ENCODE assay signal across 19 cellular contexts in the genomic region with DNA sequence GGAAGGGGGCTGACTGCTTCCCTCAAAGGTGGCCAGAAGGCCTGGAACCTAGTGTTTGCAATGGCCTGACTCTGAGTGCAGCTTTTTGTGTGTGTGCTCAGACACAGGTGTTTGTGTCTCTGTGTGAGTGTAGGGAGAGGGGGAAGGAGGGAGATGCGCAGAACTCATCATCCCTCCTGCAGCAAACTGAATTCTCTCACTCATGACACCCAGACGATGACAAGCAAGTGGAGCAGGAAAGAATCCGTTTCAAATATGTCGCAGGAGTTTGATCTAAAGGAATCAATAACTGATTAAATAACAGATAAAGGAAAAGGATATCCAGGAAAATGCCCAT.
DNase-seq lines count a peak whose midpoint lies in the region; ATAC-seq and TF ChIP-seq lines count a peak whose summit lies in the region.
"Had no signal": no experiment of that assay in that cellular context is flagged by ENCODE, and none has a peak within 500 bp of the region (broad histone marks: within the 10 kb centered on the region; RNA-seq: fewer than 3 reads in every experiment).

No MANE protein-coding gene starts in this region.

- no peak overlapping the region for H2BK120ac ChIP-seq in IMR-90 (ENCODE audit: low read depth, low read length)

- no peak overlapping the region for H3K4me3 ChIP-seq in IMR-90 (ENCODE audit: insufficient read depth, low read depth, low read length)
- H3K4me3 ChIP-seq in neutrophil (ENCODE audit: low read depth in 1 of 2, low read length in 1 of 2): peak overlapping the region; percentile 43 to 56
- H3K4me3 ChIP-seq: adrenal gland, dorsolateral prefrontal cortex, transverse colon had no signal

- H3K14ac ChIP-seq in IMR-90 (replicated peaks; ENCODE audit: low read depth, low read length): no peak overlapping the region

- H3K4me1 Mint-ChIP-seq in activated CD4-positive, alpha-beta T cell treated with anti-CD3 and anti-CD28 coated beads for 36 hours: peaks cover 53% of the 10 kb centered on the region
- H3K4me1 Mint-ChIP-seq in activated T-helper 17 cell treated with anti-CD3 and anti-CD28 coated beads, Interleukin-2, amount 50 U/mL, for 72 hours: peaks cover 37% of the 10 kb centered on the region
- H3K4me1 Mint-ChIP-seq in type B pancreatic cell (ENCODE audit: unreplicated experiment): no peaks in the 10 kb centered on the region

- no peaks in the 10 kb centered on the region; the same call in 1 of the 2 replicates for H3K9me1 ChIP-seq in IMR-90 (ENCODE audit: insufficient read depth, low read length)

- peak overlapping the region; percentile 0 for H2AFZ ChIP-seq in IMR-90 (replicated peaks; ENCODE audit: low read length, poor library complexity)
- H2AFZ ChIP-seq: parathyroid adenoma had no signal

- H3K27me3 Mint-ChIP-seq in activated CD4-positive, alpha-beta T cell treated with anti-CD3 and anti-CD28 coated beads for 36 hours: no peaks in the 10 kb centered on the region
- H3K27me3 Mint-ChIP-seq in activated T-helper 17 cell treated with anti-CD3 and anti-CD28 coated beads, Interleukin-2, amount 50 U/mL, for 72 hours: no peaks in the 10 kb centered on the region
- no peaks in the 10 kb centered on the region for H3K27me3 Mint-ChIP-seq in type B pancreatic cell
- H3K27me3 Mint-ChIP-seq: B cell had no signal

- no peaks in the 10 kb centered on the region for H3K79me1 ChIP-seq in IMR-90 (ENCODE audit: low read depth in 1 of 2, low read length in 2 of 2)

- H2BK5ac ChIP-seq in IMR-90 (ENCODE audit: low read depth, low read length, poor library complexity, severe bottlenecking): no peak overlapping the region

- H3K27me3 ChIP-seq in IMR-90 (ENCODE audit: control insufficient read depth, insufficient read depth, low read length): peaks cover 4% of the 10 kb centered on the region
- no peaks in the 10 kb centered on the region for H3K27me3 ChIP-seq in neutrophil
- H3K27me3 ChIP-seq: adrenal gland, transverse colon had no signal

- no peak overlapping the region for H3K4ac ChIP-seq in IMR-90 (ENCODE audit: low read depth, low read length)

- H2BK20ac ChIP-seq in IMR-90 (ENCODE audit: low read depth, low read length): no peak overlapping the region

- no peak for TF ChIP-seq CTCF in IMR-90 (conservative IDR thresholded peaks at IDR 0.05; ENCODE audit: low read depth, low read length)
- no peak for TF ChIP-seq CTCF in neutrophil (IDR thresholded peaks at IDR 0.05)
- no peak for TF ChIP-seq CTCF in type B pancreatic cell (conservative IDR thresholded peaks at IDR 0.05)

- BruUV-seq in IMR-90 (replicated peaks; lab: Mats Ljungman, UMichigan): no TSS peak

- in situ Hi-C loops in IMR-90 (cut with MboI; ENCODE audit: low sequenced_read_pairs): no loop called here

- H3K27ac ChIP-seq in IMR-90 (ENCODE audit: insufficient read depth, low read length) (no peak overlapping the region), neutrophil (peak overlapping the region; percentile 98)
- H3K27ac ChIP-seq: adrenal gland, dorsolateral prefrontal cortex, parathyroid adenoma, transverse colon had no signal

- dilution Hi-C loops in IMR-90 (cut with HindIII; ENCODE audit: low sequenced_read_pairs, unreplicated experiment): no loop called here

- POLR2A ChIA-PET in activated CD4-positive, alpha-beta T cell treated with anti-CD3 and anti-CD28 coated beads for 36 hours (lab: Charles Lee): no interaction called here
- POLR2A ChIA-PET in IMR-90 (lab: Charles Lee; ENCODE audit: unreplicated experiment): no interaction called here

- H4K91ac ChIP-seq in IMR-90 (ENCODE audit: insufficient read depth, low read depth, low read length): no peak overlapping the region

- no peaks in the 10 kb centered on the region for H3K9me3 Mint-ChIP-seq in activated CD4-positive, alpha-beta T cell treated with anti-CD3 and anti-CD28 coated beads for 36 hours (ENCODE audit: low read depth)
- H3K9me3 Mint-ChIP-seq in activated T-helper 17 cell treated with anti-CD3 and anti-CD28 coated beads, Interleukin-2, amount 50 U/mL, for 72 hours: no peaks in the 10 kb centered on the region
- no peaks in the 10 kb centered on the region for H3K9me3 Mint-ChIP-seq in type B pancreatic cell
- H3K9me3 Mint-ChIP-seq: naive B cell had no signal

- no peak overlapping the region for H3K9ac ChIP-seq in IMR-90 (ENCODE audit: low read depth, low read length)
- H3K9ac ChIP-seq: parathyroid adenoma, SK-N-SH had no signal

- H3K4me1 ChIP-seq in IMR-90 (ENCODE audit: control insufficient read depth, insufficient read depth, low read length) (no peaks in the 10 kb centered on the region; the same call in 1 of the 2 replicates), neutrophil (ENCODE audit: control insufficient read depth in 1 of 2, insufficient read depth in 1 of 2, low read depth in 1 of 2, low read length in 1 of 2) (peaks cover 59% of the 10 kb centered on the region in 2 experiments)
- H3K4me1 ChIP-seq: adrenal gland, parathyroid adenoma, transverse colon had no signal

- intact Hi-C loops in activated CD4-positive, alpha-beta T cell treated with anti-CD3 and anti-CD28 coated beads for 36 hours (cut with DNase I, micrococcal nuclease): no loop called here
- intact Hi-C loops in IMR-90 (cut with micrococcal nuclease): no loop called here

- no CpG with 5 or more reads among the region's 4 CpGs for WGBS in IMR-90 (ENCODE audit: extremely low coverage in 2 of 2, insufficient read length in 1 of 2), 2 experiments

- no peaks in the 10 kb centered on the region for H4K20me1 ChIP-seq in IMR-90 (ENCODE audit: insufficient read depth, low read length)

- no peak overlapping the region for H3K4me2 ChIP-seq in IMR-90 (ENCODE audit: low read depth, low read length)
- H3K4me2 ChIP-seq: SK-N-SH had no signal

- H2AK5ac ChIP-seq in IMR-90 (ENCODE audit: low read depth, low read length): no peak overlapping the region; the same call in 1 of the 2 replicates

- no peak for ATAC-seq in activated CD4-positive, alpha-beta T cell treated with anti-CD3 and anti-CD28 coated beads for 36 hours
- ATAC-seq in IMR-90 (ENCODE audit: low read depth) (no peak), GM21515 (IDR thresholded peaks at IDR 0.05; ENCODE audit: unreplicated experiment) (no peak)
- ATAC-seq in activated T-helper 17 cell treated with anti-CD3 and anti-CD28 coated beads, Interleukin-2, amount 50 U/mL, for 72 hours (replicated peaks): no peak

- no peaks in the 10 kb centered on the region for H3K36me3 ChIP-seq in IMR-90 (ENCODE audit: control insufficient read depth, insufficient read depth, low read length)
- no peaks in the 10 kb centered on the region for H3K36me3 ChIP-seq in neutrophil
- H3K36me3 ChIP-seq: adrenal gland, transverse colon had no signal

- no peak overlapping the region for H3K56ac ChIP-seq in IMR-90 (ENCODE audit: extremely low read depth, insufficient read depth, low read length)

- no peak for TF ChIP-seq POLR2A in IMR-90 (IDR thresholded peaks at IDR 0.05; ENCODE audit: low read depth, low read length)

- H2BK15ac ChIP-seq in IMR-90 (ENCODE audit: low read depth, low read length): no peak overlapping the region

- CTCF ChIA-PET in activated CD4-positive, alpha-beta T cell treated with anti-CD3 and anti-CD28 coated beads for 36 hours (lab: Charles Lee): interaction anchor here (0.9 to 1.6 kb wide), 8 partner anchors 11 to 380 kb away, joined by 3 to 6 read pairs (median 4); no protein-coding TSS in a partner anchor
- CTCF ChIA-PET in IMR-90 (lab: Yijun Ruan, JAX): no interaction called here

- no peak for DNase-seq in activated CD4-positive, alpha-beta T cell treated with anti-CD3 and anti-CD28 coated beads for 36 hours
- DNase-seq in activated CD4-positive, alpha-beta T cell treated with anti-CD3 and anti-CD28 coated beads for 48 hours: no peak
- no peak for DNase-seq in IMR-90
- no peak for DNase-seq in iPS-NIHi11 (ENCODE audit: low spot score)
- DNase-seq in type B pancreatic cell (ENCODE audit: extremely low spot score, unreplicated experiment): no peak
- DNase-seq: activated T-cell treated with anti-CD3 and anti-CD28 coated beads for 4 hours; adrenal gland; dorsolateral prefrontal cortex; HCEC 1CT; naive B cell; NCI-H187; SK-N-SH; stimulated activated naive CD4-positive, alpha-beta T cell treated with Interleukin-2 at 50 U/mL for 16 hours; transverse colon had no signal

- no peak for TF ChIP-seq RAD21 in IMR-90 (IDR thresholded peaks at IDR 0.05; ENCODE audit: low read length)

- no peaks in the 10 kb centered on the region for H3K36me3 Mint-ChIP-seq in activated CD4-positive, alpha-beta T cell treated with anti-CD3 and anti-CD28 coated beads for 36 hours (ENCODE audit: low read depth)
- no peaks in the 10 kb centered on the region for H3K36me3 Mint-ChIP-seq in activated T-helper 17 cell treated with anti-CD3 and anti-CD28 coated beads, Interleukin-2, amount 50 U/mL, for 72 hours (ENCODE audit: low read depth)
- H3K36me3 Mint-ChIP-seq in type B pancreatic cell: no peaks in the 10 kb centered on the region

- no peak overlapping the region for H4K5ac ChIP-seq in IMR-90 (ENCODE audit: low read depth, low read length)

- no peak overlapping the region for H3K23ac ChIP-seq in IMR-90 (ENCODE audit: low read depth, low read length)

- H4K8ac ChIP-seq in IMR-90 (ENCODE audit: low read depth in 2 of 2, low read length in 2 of 2): no peak overlapping the region

- H3K18ac ChIP-seq in IMR-90 (ENCODE audit: low read depth, low read length): no peak overlapping the region

- no peaks in the 10 kb centered on the region for H3K9me3 ChIP-seq in IMR-90 (ENCODE audit: control insufficient read depth, insufficient read depth, low read length)
- H3K9me3 ChIP-seq in neutrophil: no peaks in the 10 kb centered on the region
- H3K9me3 ChIP-seq: adrenal gland, SK-N-SH, transverse colon had no signal

- no peak overlapping the region for H2AK9ac ChIP-seq in IMR-90 (replicated peaks; ENCODE audit: low read depth, low read length, poor library complexity)

- H3K4me3 Mint-ChIP-seq in activated CD4-positive, alpha-beta T cell treated with anti-CD3 and anti-CD28 coated beads for 36 hours: no peak overlapping the region
- H3K4me3 Mint-ChIP-seq in activated T-helper 17 cell treated with anti-CD3 and anti-CD28 coated beads, Interleukin-2, amount 50 U/mL, for 72 hours: peak overlapping the region; percentile 79
- H3K4me3 Mint-ChIP-seq in type B pancreatic cell: no peak overlapping the region
- H3K4me3 Mint-ChIP-seq: B cell, naive B cell had no signal

- H3K27ac Mint-ChIP-seq in activated CD4-positive, alpha-beta T cell treated with anti-CD3 and anti-CD28 coated beads for 36 hours: peak overlapping the region; percentile 85
- peak overlapping the region; percentile 92 for H3K27ac Mint-ChIP-seq in activated T-helper 17 cell treated with anti-CD3 and anti-CD28 coated beads, Interleukin-2, amount 50 U/mL, for 72 hours
- H3K27ac Mint-ChIP-seq in type B pancreatic cell: no peak overlapping the region
- H3K27ac Mint-ChIP-seq: B cell had no signal

TF ChIP-seq in IMR-90, 13 proteins besides CTCF, POLR2A, EP300 and RAD21:
- no peak for TF ChIP-seq SMC3 (IDR thresholded peaks at IDR 0.05; ENCODE audit: low read depth, low read length)
- no peak for TF ChIP-seq MXI1 (IDR thresholded peaks at IDR 0.05; ENCODE audit: borderline replicate concordance, low read depth, low read length)
